Comparison of ENCODE assay signal across 17 cellular contexts in genomic region chr2:224802407-224802806, GRCh38.
A peak's percentile ranks its signal among the peaks of the same experiment; 100 is the strongest.
DNase-seq lines count a peak whose midpoint lies in the region; ATAC-seq, FAIRE-seq and TF ChIP-seq lines count a peak whose summit lies in the region.
"Had no signal": no experiment of that assay in that cellular context is flagged by ENCODE, and none has a peak within 500 bp of the region (broad histone marks: within the 10 kb centered on the region; RNA-seq: fewer than 3 reads in every experiment).

No MANE protein-coding gene starts in this region.

- H2AK9ac ChIP-seq in IMR-90 (replicated peaks; ENCODE audit: low read depth, low read length, poor library complexity): no peak overlapping the region

- DNase-seq in GM04503 (ENCODE audit: low read depth) (peak; percentile 31), IMR-90 (peak; percentile 55), H1 (ENCODE audit: low read depth in 1 of 2, low spot score in 2 of 2) (no peak), middle frontal gyrus (ENCODE audit: extremely low spot score, low spot score) (no peak)
- DNase-seq in activated CD8-positive, alpha-beta memory T cell treated with anti-CD3 and anti-CD28 coated beads, Interleukin-2, amount 50 U/mL, for 4 hours: no peak
- DNase-seq: activated CD4-positive, CD25-positive, alpha-beta regulatory T cell; activated T-cell treated with anti-CD3 and anti-CD28 coated beads, Interleukin-2, amount 50 U/mL, for 48 hours; amygdala; head of caudate nucleus; left ventricle myocardium inferior; MG63; NCI-H2171 treated with DMSO at 0.1 percent for 48 hours; testis had no signal

- H2AFZ ChIP-seq in IMR-90 (replicated peaks; ENCODE audit: low read length, poor library complexity) (no peak overlapping the region), H1 (ENCODE audit: low read length) (no peak overlapping the region), neural cell (ENCODE audit: low read depth, low read length) (no peak overlapping the region)

- POLR2A ChIA-PET in IMR-90 (lab: Charles Lee; ENCODE audit: unreplicated experiment) (no interaction called here), H1 (lab: Charles Lee; ENCODE audit: partially characterized antibody) (no interaction called here)

- no peak; the same call in 1 of the 2 replicates for ATAC-seq in IMR-90 (ENCODE audit: low read depth)
- ATAC-seq in HG02885 (IDR thresholded peaks at IDR 0.05; ENCODE audit: poor library complexity, unreplicated experiment): no peak

- H4K91ac ChIP-seq in IMR-90 (ENCODE audit: insufficient read depth, low read depth, low read length): no peak overlapping the region
- H4K91ac ChIP-seq in H1 (replicated peaks; ENCODE audit: insufficient read length, low read length): no peak overlapping the region

- no peaks in the 10 kb centered on the region for H3K79me1 ChIP-seq in IMR-90 (ENCODE audit: low read depth in 1 of 2, low read length in 2 of 2)
- H3K79me1 ChIP-seq in H1 (ENCODE audit: low read depth, low read length): no peaks in the 10 kb centered on the region

- no peak overlapping the region for H2BK5ac ChIP-seq in IMR-90 (ENCODE audit: low read depth, low read length, poor library complexity, severe bottlenecking)
- no peak overlapping the region for H2BK5ac ChIP-seq in H1 (ENCODE audit: low read depth, low read length)

- in situ Hi-C loops in IMR-90 (cut with MboI; ENCODE audit: low sequenced_read_pairs): no loop called here

- H2BK12ac ChIP-seq in H1 (ENCODE audit: low read depth, low read length): no peak overlapping the region

- intact Hi-C loops in IMR-90 (cut with micrococcal nuclease): loop anchor here (5.0 kb wide), 2 partner anchors 200 to 860 kb away; no protein-coding TSS in a partner anchor

- H2BK15ac ChIP-seq in IMR-90 (ENCODE audit: low read depth, low read length) (no peak overlapping the region), H1 (ENCODE audit: low read length) (no peak overlapping the region)

- TF ChIP-seq EP300 in H1 (IDR thresholded peaks at IDR 0.05; ENCODE audit: borderline replicate concordance in 1 of 2, low read depth in 2 of 2, low read length in 2 of 2) (no peak), neural cell (conservative IDR thresholded peaks at IDR 0.05; ENCODE audit: poor library complexity, severe bottlenecking) (no peak)

- H4K20me1 ChIP-seq in IMR-90 (ENCODE audit: insufficient read depth, low read length): no peaks in the 10 kb centered on the region
- no peaks in the 10 kb centered on the region for H4K20me1 ChIP-seq in H1 (replicated peaks in 1 of 2; ENCODE audit: control insufficient read depth in 1 of 2, insufficient read depth in 2 of 2, low read length in 2 of 2)
- no peaks in the 10 kb centered on the region for H4K20me1 ChIP-seq in neural cell (ENCODE audit: insufficient read depth)

- H4K5ac ChIP-seq in IMR-90 (ENCODE audit: low read depth, low read length) (no peak overlapping the region), H1 (ENCODE audit: insufficient read length, low read depth, low read length) (no peak overlapping the region)

- H3K36me3 ChIP-seq in IMR-90 (ENCODE audit: control insufficient read depth, insufficient read depth, low read length) (peaks cover 9% of the 10 kb centered on the region), H1 (ENCODE audit: control insufficient read depth in 2 of 4, insufficient read depth in 4 of 4, low read length in 3 of 4) (no peaks in the 10 kb centered on the region), neural cell (ENCODE audit: insufficient read depth, low read length) (no peaks in the 10 kb centered on the region)
- H3K36me3 ChIP-seq: left ventricle myocardium inferior had no signal

- H4K8ac ChIP-seq in IMR-90 (ENCODE audit: low read depth in 2 of 2, low read length in 2 of 2) (no peak overlapping the region), H1 (ENCODE audit: extremely low read depth, insufficient read depth, low read length) (no peak overlapping the region)

- peaks cover 3% of the 10 kb centered on the region; the same call in 1 of the 2 replicates for H3K4me1 ChIP-seq in IMR-90 (ENCODE audit: control insufficient read depth, insufficient read depth, low read length)
- no peaks in the 10 kb centered on the region for H3K4me1 ChIP-seq in H1 (replicated peaks in 1 of 4; ENCODE audit: control insufficient read depth in 3 of 4, insufficient read depth in 4 of 4, low read length in 3 of 4)
- H3K4me1 ChIP-seq: left ventricle myocardium inferior, testis had no signal

- H2BK20ac ChIP-seq in IMR-90 (ENCODE audit: low read depth, low read length) (no peak overlapping the region), H1 (ENCODE audit: low read length) (no peak overlapping the region)

- no peak for TF ChIP-seq CTCF in IMR-90 (conservative IDR thresholded peaks at IDR 0.05; ENCODE audit: low read depth, low read length)
- no peak for TF ChIP-seq CTCF in H1 (IDR thresholded peaks at IDR 0.05; ENCODE audit: control extremely low read depth in 1 of 3, insufficient read depth in 1 of 3, low read depth in 1 of 3, low read length in 3 of 3)
- TF ChIP-seq CTCF in neural cell (IDR thresholded peaks at IDR 0.05; ENCODE audit: poor library complexity, severe bottlenecking): no peak

- TF ChIP-seq POLR2A in IMR-90 (IDR thresholded peaks at IDR 0.05; ENCODE audit: low read depth, low read length): no peak
- TF ChIP-seq POLR2A in H1 (IDR thresholded peaks at IDR 0.05; ENCODE audit: control extremely low read depth in 1 of 2, low read depth in 2 of 2, low read length in 2 of 2): no peak

- no peak overlapping the region for H2AK5ac ChIP-seq in IMR-90 (ENCODE audit: low read depth, low read length)
- no peak overlapping the region for H2AK5ac ChIP-seq in H1 (ENCODE audit: low read depth, low read length)

- H3K4ac ChIP-seq in IMR-90 (ENCODE audit: low read depth, low read length): no peak overlapping the region
- no peak overlapping the region for H3K4ac ChIP-seq in H1 (replicated peaks; ENCODE audit: insufficient read length, low read depth, low read length)

- 0 out of 2 replicates have a peak overlapping the region, but pooled peaks have one; percentile 65 for H3K14ac ChIP-seq in IMR-90 (replicated peaks; ENCODE audit: low read depth, low read length)
- H3K14ac ChIP-seq in H1 (ENCODE audit: insufficient read length): no peak overlapping the region

- no peak overlapping the region for H3K23ac ChIP-seq in IMR-90 (ENCODE audit: low read depth, low read length)
- no peak overlapping the region for H3K23ac ChIP-seq in H1 (ENCODE audit: insufficient read length)

- H3K23me2 ChIP-seq in H1 (ENCODE audit: low read depth, low read length): no peaks in the 10 kb centered on the region

- H3K9me3 ChIP-seq in IMR-90 (ENCODE audit: control insufficient read depth, insufficient read depth, low read length) (no peaks in the 10 kb centered on the region), H1 (ENCODE audit: insufficient read depth in 2 of 2, low read depth in 1 of 2, low read length in 1 of 2) (no peaks in the 10 kb centered on the region), neural cell (ENCODE audit: low read length) (no peaks in the 10 kb centered on the region)
- H3K9me3 ChIP-seq: left ventricle myocardium inferior, MG63, neutrophil, testis had no signal

- H3K27ac ChIP-seq in IMR-90 (ENCODE audit: insufficient read depth, low read length) (no peak overlapping the region), H1 (ENCODE audit: low read depth, low read length) (no peak overlapping the region), neural cell (ENCODE audit: low read length) (no peak overlapping the region)
- H3K27ac ChIP-seq: left ventricle myocardium inferior, neutrophil, testis had no signal

- BruUV-seq in IMR-90 (replicated peaks; lab: Mats Ljungman, UMichigan): no TSS peak

- H3K56ac ChIP-seq in IMR-90 (ENCODE audit: extremely low read depth, insufficient read depth, low read length) (no peak overlapping the region), H1 (replicated peaks; ENCODE audit: insufficient read length, low read depth, low read length) (no peak overlapping the region)

- H3K9me1 ChIP-seq in IMR-90 (ENCODE audit: insufficient read depth, low read length): no peaks in the 10 kb centered on the region; the same call in 1 of the 2 replicates

- H3F3A ChIP-seq in neural cell (ENCODE audit: insufficient read depth, low read length, poor library complexity, severe bottlenecking): no peaks in the 10 kb centered on the region

- H3K4me2 ChIP-seq in IMR-90 (ENCODE audit: low read depth, low read length) (no peak overlapping the region), H1 (ENCODE audit: insufficient read depth in 1 of 2, low read depth in 2 of 2, low read length in 2 of 2) (no peak overlapping the region), neural cell (ENCODE audit: low read length) (no peak overlapping the region)

- H3K9ac ChIP-seq in IMR-90 (ENCODE audit: low read depth, low read length) (no peak overlapping the region), H1 (replicated peaks in 1 of 4; ENCODE audit: extremely low read depth in 1 of 4, low read depth in 3 of 4, low read length in 3 of 4) (no peak overlapping the region), neural cell (ENCODE audit: low read length) (no peak overlapping the region)

- TF ChIP-seq RAD21 in IMR-90 (IDR thresholded peaks at IDR 0.05; ENCODE audit: low read length) (no peak), H1 (IDR thresholded peaks at IDR 0.05 in 1 of 2, conservative IDR thresholded peaks at IDR 0.05 in 1 of 2; ENCODE audit: low read depth in 2 of 2, low read length in 2 of 2) (no peak), neural cell (conservative IDR thresholded peaks at IDR 0.05) (no peak)

- H3K18ac ChIP-seq in IMR-90 (ENCODE audit: low read depth, low read length) (no peak overlapping the region), H1 (ENCODE audit: extremely low read depth, low read length) (no peak overlapping the region)

- H3K79me2 ChIP-seq in H1 (ENCODE audit: control insufficient read depth in 1 of 2, insufficient read depth in 2 of 2, low read length in 2 of 2) (no peaks in the 10 kb centered on the region), neural cell (replicated peaks; ENCODE audit: insufficient read depth, low read length) (no peaks in the 10 kb centered on the region)

- H2BK120ac ChIP-seq in IMR-90 (ENCODE audit: low read depth, low read length) (no peak overlapping the region), H1 (replicated peaks; ENCODE audit: low read depth, low read length) (no peak overlapping the region)

- dilution Hi-C loops in IMR-90 (cut with HindIII; ENCODE audit: low sequenced_read_pairs, unreplicated experiment): no loop called here

- H3K27me3 ChIP-seq in IMR-90 (ENCODE audit: control insufficient read depth, insufficient read depth, low read length) (no peaks in the 10 kb centered on the region), H1 (replicated peaks in 1 of 4; ENCODE audit: control insufficient read depth in 3 of 4, extremely low read depth in 1 of 4, insufficient read depth in 3 of 4, low read length in 3 of 4) (no peaks in the 10 kb centered on the region; a peak in 1 of 7 replicates), neural cell (ENCODE audit: insufficient read depth, low read depth, low read length) (no peaks in the 10 kb centered on the region)
- H3K27me3 ChIP-seq: MG63, neutrophil, testis had no signal

- CTCF ChIA-PET in IMR-90 (lab: Yijun Ruan, JAX): no interaction called here
- CTCF ChIA-PET in H1 (lab: Charles Lee; ENCODE audit: partially characterized antibody): no interaction called here

- H3K4me3 ChIP-seq in IMR-90 (ENCODE audit: insufficient read depth, low read depth, low read length) (no peak overlapping the region), H1 (ENCODE audit: extremely low read depth in 1 of 4, insufficient read depth in 2 of 4, low read depth in 3 of 4, low read length in 4 of 4) (no peak overlapping the region), neural cell (ENCODE audit: low read length) (no peak overlapping the region)
- H3K4me3 ChIP-seq: left ventricle myocardium inferior, MG63, skin epidermis, testis had no signal

- no peaks in the 10 kb centered on the region for H3K9me2 ChIP-seq in neural cell (ENCODE audit: insufficient read depth, low read length)

- no peak for FAIRE-seq in H1 (lab: Jason Lieb, UNC)

- no CpG with 5 or more reads among the region's 1 CpG for WGBS in IMR-90 (ENCODE audit: extremely low coverage in 2 of 2, insufficient read length in 1 of 2), 2 experiments
- 86% methylated on average over 1 of the region's 1 CpG; no CpG with 5 or more reads in 1 of the 2 experiments for WGBS in H1 (ENCODE audit: extremely low coverage in 1 of 2, insufficient coverage in 1 of 2, insufficient read length in 1 of 2, insufficient replicate concordance in 2 of 2, low coverage in 1 of 2, low lambda C conversion rate in 2 of 2, missing lambda C conversion rate in 1 of 2), 2 experiments

Comparison
In these comparisons a context has a peak if more than half of its experiments do, and no peak if none do; other contexts are left out.
1. DNase-seq: peak in GM04503 (single experiment) and IMR-90 (single experiment); none in H1 (0 of 2), activated CD8-positive, alpha-beta memory T cell treated with anti-CD3 and anti-CD28 coated beads, Interleukin-2, amount 50 U/mL, for 4 hours (single experiment) and middle frontal gyrus (single experiment).